Comparison of ENCODE assay signal across 4 cellular contexts in the genomic region with DNA sequence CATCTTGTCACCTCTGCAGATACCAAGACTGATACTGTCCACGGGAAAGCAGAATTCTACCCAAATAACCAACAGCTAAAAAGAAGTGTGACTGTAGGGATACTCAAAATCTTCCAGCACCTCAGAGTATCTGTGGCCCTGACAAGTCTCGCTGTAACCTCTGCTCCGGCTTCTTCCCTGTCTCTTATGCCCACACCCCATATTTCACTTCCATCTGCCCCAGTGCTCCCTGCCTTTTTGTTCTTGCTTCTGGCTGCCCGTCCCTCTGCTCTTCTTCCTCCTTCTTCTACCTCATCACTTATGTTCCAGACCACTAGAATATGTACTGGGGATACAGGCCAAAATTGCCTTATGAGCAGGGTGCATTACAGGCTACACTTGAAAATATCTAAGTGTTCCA.
"Had no signal": no experiment of that assay in that cellular context is flagged by ENCODE, and none has a peak within 500 bp of the region (broad histone marks: within the 10 kb centered on the region; RNA-seq: fewer than 3 reads in every experiment).

No MANE protein-coding gene starts in this region.

- ATAC-seq: GM23338 had no signal

- H3K27ac Mint-ChIP-seq: GM23338 had no signal

- DNase-seq: H9, HCEC 1CT, IMR-90 had no signal

- H3K9me3 Mint-ChIP-seq: GM23338, H9 had no signal

- H3K4me3 ChIP-seq: GM23338 had no signal

- H3K4me3 Mint-ChIP-seq: GM23338, H9 had no signal
